Comparison of ENCODE assay signal across 10 cellular contexts in the genomic region with DNA sequence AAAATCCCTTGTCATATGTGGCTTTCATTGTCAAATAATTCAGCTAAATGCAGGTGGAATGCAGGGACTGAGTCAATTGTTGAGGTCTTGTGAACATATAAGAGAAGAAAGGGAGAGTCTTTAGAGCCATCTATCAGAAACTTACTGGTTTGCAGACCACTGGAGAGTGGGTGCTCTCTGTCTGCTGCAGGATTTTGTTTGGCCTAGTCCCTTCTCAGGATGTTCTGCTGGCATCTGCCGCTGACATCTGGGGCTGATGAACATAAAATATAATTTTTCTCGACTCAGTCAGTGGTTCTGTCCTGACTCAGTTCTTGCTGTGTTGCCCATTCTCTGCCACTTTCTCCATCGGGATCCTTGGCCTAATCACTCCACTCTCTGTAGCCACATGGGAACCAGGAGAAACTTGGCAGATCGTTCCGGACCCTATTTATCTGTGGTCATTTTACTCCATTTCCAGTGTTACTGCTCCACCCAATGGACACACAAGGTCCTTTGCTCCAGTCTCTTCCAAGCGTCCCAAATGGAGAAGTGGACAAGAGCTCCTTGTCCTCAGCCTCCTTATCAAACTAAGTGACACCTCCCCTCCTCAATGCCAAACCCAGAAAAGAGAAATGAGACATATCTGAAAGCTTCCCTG.
DNase-seq lines count a peak whose midpoint lies in the region; ATAC-seq and TF ChIP-seq lines count a peak whose summit lies in the region.
"Had no signal": no experiment of that assay in that cellular context is flagged by ENCODE, and none has a peak within 500 bp of the region (broad histone marks: within the 10 kb centered on the region; RNA-seq: fewer than 3 reads in every experiment).

No MANE protein-coding gene starts in this region.

- no peaks in the 10 kb centered on the region for H4K20me1 ChIP-seq in HCT116 (ENCODE audit: insufficient read depth)

- TF ChIP-seq RAD21 in HCT116 (IDR thresholded peaks at IDR 0.05; ENCODE audit: low read depth): peak; percentile 62

- H3K4me1 ChIP-seq in HCT116 (ENCODE audit: control insufficient read depth in 1 of 2, insufficient read depth in 2 of 2, low read length in 2 of 2): no peaks in the 10 kb centered on the region
- H3K4me1 ChIP-seq: colonic mucosa, parathyroid adenoma had no signal

- peak overlapping the region; percentile 38 for H2AFZ ChIP-seq in HCT116 (ENCODE audit: low read depth, low read length, poor library complexity, severe bottlenecking)
- H2AFZ ChIP-seq: parathyroid adenoma had no signal

- TF ChIP-seq POLR2A in HCT116 (IDR thresholded peaks at IDR 0.05; ENCODE audit: borderline replicate concordance, extremely low read depth, insufficient read depth, insufficient read length): no peak

- no peak overlapping the region for H3K4me3 ChIP-seq in HCT116 (replicated peaks in 1 of 2; ENCODE audit: low read depth in 1 of 2, low read length in 2 of 2)
- H3K4me3 ChIP-seq: colonic mucosa had no signal

- H3K27me3 ChIP-seq in HCT116 (ENCODE audit: insufficient read depth, low read length): no peaks in the 10 kb centered on the region
- H3K27me3 ChIP-seq: colonic mucosa had no signal

- intact Hi-C loops in HCT116 (cut with micrococcal nuclease) (loop anchor here (1.0 kb wide), 1 partner anchor 438 kb away; no protein-coding TSS in a partner anchor), left cardiac atrium (cut with DNase I) (loop anchor here (1.0 to 5.0 kb wide), 2 partner anchors 437 to 439 kb away; partner anchors contain the start of gene FAT4 (in 2 of the 2)), sciatic nerve (cut with DNase I) (loop anchor here (10.0 kb wide), 1 partner anchor 436 kb away; the partner anchor contains the start of gene FAT4)

- BruUV-seq in HCT116 (replicated peaks; lab: Mats Ljungman, UMichigan): no TSS peak

- peak; percentile 78 for ATAC-seq in HCT116
- peak; percentile 92 to 96 for ATAC-seq in left cardiac atrium
- ATAC-seq in sciatic nerve: peak; percentile 89
- ATAC-seq in GM18517 (IDR thresholded peaks at IDR 0.05; ENCODE audit: unreplicated experiment): no peak

- H3K9ac ChIP-seq in HCT116 (ENCODE audit: low read length): no peak overlapping the region
- H3K9ac ChIP-seq: parathyroid adenoma had no signal

- no peaks in the 10 kb centered on the region for H3K9me3 ChIP-seq in HCT116 (ENCODE audit: control insufficient read depth in 1 of 2, insufficient read depth in 1 of 2, low read depth in 1 of 2, low read length in 2 of 2)
- H3K9me3 ChIP-seq: colonic mucosa had no signal

- H3K79me2 ChIP-seq in HCT116 (ENCODE audit: insufficient read depth, low read length): no peaks in the 10 kb centered on the region
- H3K79me2 ChIP-seq: parathyroid adenoma had no signal

- H3K4me2 ChIP-seq in HCT116 (ENCODE audit: low read length): no peak overlapping the region

- DNase-seq in HCT116 (ENCODE audit: low read depth, low spot score) (no peak), left cardiac atrium (peak; percentile 40), sciatic nerve (ENCODE audit: low spot score) (no peak), HUDEP-2 (lab: John Stamatoyannopoulos, UW; ENCODE audit: unreplicated experiment in 76 of 76) (no peak)
- no peak for DNase-seq in NK-92 treated with Interleukin-12 subunit alpha and Interleukin-12 subunit beta, amount 100 ng/mL, for 24 hours (lab: John Stamatoyannopoulos, UW)
- DNase-seq in effector CD4-positive, alpha-beta T cell: no peak
- DNase-seq: colonic mucosa had no signal

- POLR2A ChIA-PET in HCT116 (lab: Charles Lee): interaction anchor here (0.9 kb wide), 1 partner anchor 436 kb away, joined by 6 read pairs; the partner anchor contains the start of gene FAT4

- H3K9me2 ChIP-seq in HCT116 (ENCODE audit: insufficient read depth): no peaks in the 10 kb centered on the region

- no peaks in the 10 kb centered on the region for H3K36me3 ChIP-seq in HCT116 (ENCODE audit: control insufficient read depth in 1 of 2, insufficient read depth in 2 of 2, low read length in 2 of 2)
- H3K36me3 ChIP-seq: colonic mucosa had no signal

- RAD21 ChIA-PET in HCT116 (lab: Charles Lee; ENCODE audit: low non-redundant PET in 1 of 2, low total read pairs in 2 of 2, uncharacterized antibody in 2 of 2, unreplicated experiment in 2 of 2): interaction anchor here (0.6 to 1.4 kb wide), 4 partner anchors 436 to 1163 kb away, joined by 3 to 9 read pairs (median 4); partner anchors contain the start of gene FAT4 (in 2 of the 2)

- peak; percentile 13 to 38 (median 25); a peak in 4 of 6 replicates for TF ChIP-seq CTCF in HCT116 (IDR thresholded peaks at IDR 0.05 in 2 of 3, conservative IDR thresholded peaks at IDR 0.05 in 1 of 3; ENCODE audit: borderline replicate concordance in 1 of 3, insufficient read depth in 1 of 3, low read depth in 2 of 3, low read length in 2 of 3)
- TF ChIP-seq CTCF in VCaP (conservative IDR thresholded peaks at IDR 0.05): peak; percentile 16; the same call in 1 of the 2 replicates

- CTCF ChIA-PET in HCT116 (lab: Charles Lee): interaction anchor here (0.7 to 1.7 kb wide), 3 partner anchors 15 to 1417 kb away, joined by 3 to 50 read pairs (median 9); partner anchors contain the start of gene FAT4

- H3K27ac ChIP-seq in HCT116 (ENCODE audit: low read depth, low read length) (no peak overlapping the region), VCaP (no peak overlapping the region)
- H3K27ac ChIP-seq: colonic mucosa, parathyroid adenoma had no signal

TF ChIP-seq in HCT116, 20 proteins besides CTCF, POLR2A, EP300 and RAD21:
- no peak for TF ChIP-seq CEBPB (IDR thresholded peaks at IDR 0.05; ENCODE audit: low read depth)
- no peak for TF ChIP-seq ZFX (IDR thresholded peaks at IDR 0.05)
- no peak for TF ChIP-seq SP1 (IDR thresholded peaks at IDR 0.05; ENCODE audit: low read depth)
- TF ChIP-seq EGR1 (IDR thresholded peaks at IDR 0.05; ENCODE audit: low read depth): no peak
- no peak for TF ChIP-seq ELF1 (IDR thresholded peaks at IDR 0.05; ENCODE audit: borderline replicate concordance, low read depth)
- no peak for TF ChIP-seq EZH2phosphoT487 (IDR thresholded peaks at IDR 0.05; ENCODE audit: borderline replicate concordance)
- TF ChIP-seq FOSL1 (IDR thresholded peaks at IDR 0.05; ENCODE audit: low read depth): no peak
- TF ChIP-seq, protein P1, sequence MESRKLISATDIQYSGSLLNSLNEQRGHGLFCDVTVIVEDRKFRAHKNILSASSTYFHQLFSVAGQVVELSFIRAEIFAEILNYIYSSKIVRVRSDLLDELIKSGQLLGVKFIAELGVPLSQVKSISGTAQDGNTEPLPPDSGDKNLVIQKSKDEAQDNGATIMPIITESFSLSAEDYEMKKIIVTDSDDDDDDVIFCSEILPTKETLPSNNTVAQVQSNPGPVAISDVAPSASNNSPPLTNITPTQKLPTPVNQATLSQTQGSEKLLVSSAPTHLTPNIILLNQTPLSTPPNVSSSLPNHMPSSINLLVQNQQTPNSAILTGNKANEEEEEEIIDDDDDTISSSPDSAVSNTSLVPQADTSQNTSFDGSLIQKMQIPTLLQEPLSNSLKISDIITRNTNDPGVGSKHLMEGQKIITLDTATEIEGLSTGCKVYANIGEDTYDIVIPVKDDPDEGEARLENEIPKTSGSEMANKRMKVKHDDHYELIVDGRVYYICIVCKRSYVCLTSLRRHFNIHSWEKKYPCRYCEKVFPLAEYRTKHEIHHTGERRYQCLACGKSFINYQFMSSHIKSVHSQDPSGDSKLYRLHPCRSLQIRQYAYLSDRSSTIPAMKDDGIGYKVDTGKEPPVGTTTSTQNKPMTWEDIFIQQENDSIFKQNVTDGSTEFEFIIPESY (IDR thresholded peaks at IDR 0.05; ENCODE audit: extremely low read depth, insufficient replicate concordance, low read length): no peak
- TF ChIP-seq YY1 (IDR thresholded peaks at IDR 0.05; ENCODE audit: extremely low read depth, insufficient replicate concordance, low read depth, low read length): no peak
